Comparison of ENCODE assay signal across 13 cellular contexts in the genomic region with DNA sequence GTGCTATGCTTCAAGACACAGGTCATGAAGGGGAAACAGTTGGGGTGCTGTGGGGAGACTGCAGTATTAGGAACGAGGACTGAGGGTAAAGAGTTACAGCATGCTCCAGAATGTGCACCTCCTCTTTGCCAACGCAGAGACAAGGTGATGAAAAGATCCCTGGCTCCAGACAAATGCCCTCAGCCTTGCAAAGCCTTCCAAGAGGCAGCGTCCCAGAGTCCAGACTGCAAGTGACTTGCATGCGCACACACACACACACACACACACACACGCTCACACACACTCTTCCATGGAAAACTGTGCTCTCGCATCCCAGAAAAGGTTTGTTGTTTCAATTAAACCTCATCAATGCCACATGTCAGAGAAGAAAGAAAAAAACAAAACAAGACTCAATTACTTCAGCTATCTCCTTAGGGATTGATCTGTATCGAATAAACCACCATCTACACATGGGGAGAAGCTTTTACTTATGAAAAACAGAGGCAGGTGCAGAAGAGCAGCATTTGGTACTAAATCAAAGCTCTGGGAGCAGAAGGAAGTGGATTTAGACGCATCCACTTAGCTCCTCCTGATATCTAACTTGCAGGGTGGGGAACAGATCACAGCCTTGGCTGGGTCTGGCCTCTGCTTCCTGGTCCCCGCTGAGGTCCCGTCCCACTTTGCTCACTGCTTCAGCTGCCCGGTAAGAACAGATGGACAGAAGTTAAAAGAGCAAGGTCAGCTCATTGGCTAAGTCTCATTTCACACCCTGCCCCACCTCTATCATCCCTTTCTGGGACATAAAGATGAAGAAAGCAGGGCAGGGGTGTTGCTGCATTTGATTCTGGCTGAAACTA.
A peak's percentile ranks its signal among the peaks of the same experiment; 100 is the strongest.
DNase-seq lines count a peak whose midpoint lies in the region; ATAC-seq and TF ChIP-seq lines count a peak whose summit lies in the region.
"Had no signal": no experiment of that assay in that cellular context is flagged by ENCODE, and none has a peak within 500 bp of the region (broad histone marks: within the 10 kb centered on the region; RNA-seq: fewer than 3 reads in every experiment).

No MANE protein-coding gene starts in this region.

- H3K27ac Mint-ChIP-seq in MCF 10A (ENCODE audit: low read depth, unreplicated experiment) = no peak overlapping the region
- H3K27ac Mint-ChIP-seq in chondrocyte (ENCODE audit: unreplicated experiment) = no peak overlapping the region
- no peak overlapping the region for H3K27ac Mint-ChIP-seq in stimulated activated memory B cell treated with anti-CD40 and anti-IgM and Interleukin-4, amounts not matched to agents 10 μg/mL and 1 μg/mL and 100 μg/mL, for 72 hours
- H3K27ac Mint-ChIP-seq: naive thymus-derived CD4-positive, alpha-beta T cell had no signal

- H3K4me1 ChIP-seq in mammary epithelial cell (ENCODE audit: insufficient read depth, low read length) (peaks cover 9% of the 10 kb centered on the region), fibroblast of lung (ENCODE audit: control insufficient read depth, extremely low read depth, insufficient read depth, low read length) (no peaks in the 10 kb centered on the region), lower lobe of right lung (peaks cover 7% of the 10 kb centered on the region), vagina (peaks cover 10% of the 10 kb centered on the region)

- H3K27ac ChIP-seq in mammary epithelial cell (ENCODE audit: insufficient read depth, low read depth, low read length) = no peak overlapping the region
- H3K27ac ChIP-seq in fibroblast of lung (ENCODE audit: insufficient read depth, low read length) = no peak overlapping the region
- no peak overlapping the region for H3K27ac ChIP-seq in lower lobe of right lung
- H3K27ac ChIP-seq in vagina = peak overlapping the region; percentile 39

- dilution Hi-C loops in mammary epithelial cell (cut with HindIII; ENCODE audit: low sequenced_read_pairs) = no loop called here

- H3K4me3 Mint-ChIP-seq in MCF 10A (ENCODE audit: unreplicated experiment) = peak overlapping the region; percentile 48
- H3K4me3 Mint-ChIP-seq in chondrocyte (ENCODE audit: unreplicated experiment) = no peak overlapping the region
- no peak overlapping the region for H3K4me3 Mint-ChIP-seq in stimulated activated memory B cell treated with anti-CD40 and anti-IgM and Interleukin-4, amounts not matched to agents 10 μg/mL and 1 μg/mL and 100 μg/mL, for 72 hours
- H3K4me3 Mint-ChIP-seq: naive thymus-derived CD4-positive, alpha-beta T cell had no signal

- DNase-seq in MCF 10A (ENCODE audit: unreplicated experiment) = no peak
- DNase-seq in mammary epithelial cell = no peak
- DNase-seq in fibroblast of lung (ENCODE audit: low read depth in 2 of 2) = no peak
- DNase-seq in lower lobe of right lung = no peak
- no peak for DNase-seq in vagina (ENCODE audit: extremely low spot score in 2 of 2)
- no peak for DNase-seq in chondrocyte (ENCODE audit: low spot score)
- DNase-seq: activated gamma-delta T cell; naive thymus-derived CD4-positive, alpha-beta T cell; NCI-H226; stimulated activated CD4-positive, alpha-beta T cell treated with anti-CD3 and anti-CD28 coated beads, Interleukin-2, amount 100 ng/mL, for 24 hours; uterus had no signal

- no peaks in the 10 kb centered on the region for H3K27me3 Mint-ChIP-seq in MCF 10A (ENCODE audit: insufficient read depth, unreplicated experiment)
- peaks cover 5% of the 10 kb centered on the region for H3K27me3 Mint-ChIP-seq in chondrocyte (ENCODE audit: low read depth)
- peaks cover 10% of the 10 kb centered on the region for H3K27me3 Mint-ChIP-seq in stimulated activated memory B cell treated with anti-CD40 and anti-IgM and Interleukin-4, amounts not matched to agents 10 μg/mL and 1 μg/mL and 100 μg/mL, for 72 hours

- no peak overlapping the region for H2AFZ ChIP-seq in mammary epithelial cell (ENCODE audit: low read depth, low read length)
- H2AFZ ChIP-seq in fibroblast of lung (ENCODE audit: low read length) = peak overlapping the region; percentile 24

- no peaks in the 10 kb centered on the region for H3K36me3 ChIP-seq in mammary epithelial cell (ENCODE audit: insufficient read depth, low read length)
- no peaks in the 10 kb centered on the region for H3K36me3 ChIP-seq in fibroblast of lung (ENCODE audit: control insufficient read depth, insufficient read depth, low read length)
- no peaks in the 10 kb centered on the region for H3K36me3 ChIP-seq in lower lobe of right lung
- H3K36me3 ChIP-seq in vagina = no peaks in the 10 kb centered on the region
- H3K36me3 ChIP-seq: uterus had no signal

- intact Hi-C loops in MCF 10A (cut with micrococcal nuclease) (loop anchor here (5.0 to 10.0 kb wide), 2 partner anchors 132 to 151 kb away; no protein-coding TSS in a partner anchor), mammary epithelial cell (cut with micrococcal nuclease) (no loop called here), lower lobe of right lung (cut with DNase I) (no loop called here), vagina (cut with DNase I) (no loop called here)

- no peak overlapping the region for H3K4me3 ChIP-seq in mammary epithelial cell (replicated peaks in 1 of 3; ENCODE audit: insufficient read depth in 1 of 3, low read depth in 2 of 3, low read length in 3 of 3)
- H3K4me3 ChIP-seq in fibroblast of lung (replicated peaks in 1 of 4; ENCODE audit: control extremely low read depth in 1 of 4, insufficient read depth in 1 of 4, low read depth in 3 of 4, low read length in 4 of 4) = peak overlapping the region; percentile 36 to 68 (median 45)
- H3K4me3 ChIP-seq in lower lobe of right lung = peak overlapping the region; percentile 35
- peak overlapping the region in 1 of 2 donors; percentile 29 for H3K4me3 ChIP-seq in vagina
- H3K4me3 ChIP-seq: uterus had no signal

- H3K27me3 ChIP-seq in mammary epithelial cell (ENCODE audit: insufficient read depth, low read length) = no peaks in the 10 kb centered on the region
- no peaks in the 10 kb centered on the region for H3K27me3 ChIP-seq in fibroblast of lung (ENCODE audit: control insufficient read depth, insufficient read depth, low read length)
- no peaks in the 10 kb centered on the region for H3K27me3 ChIP-seq in lower lobe of right lung (ENCODE audit: low read depth)
- H3K27me3 ChIP-seq in vagina = no peaks in the 10 kb centered on the region
- H3K27me3 ChIP-seq: uterus had no signal

- peaks cover 21% of the 10 kb centered on the region for H3K36me3 Mint-ChIP-seq in MCF 10A (ENCODE audit: insufficient read depth, unreplicated experiment)
- no peaks in the 10 kb centered on the region for H3K36me3 Mint-ChIP-seq in chondrocyte (ENCODE audit: low read depth)
- no peaks in the 10 kb centered on the region for H3K36me3 Mint-ChIP-seq in stimulated activated memory B cell treated with anti-CD40 and anti-IgM and Interleukin-4, amounts not matched to agents 10 μg/mL and 1 μg/mL and 100 μg/mL, for 72 hours
- H3K36me3 Mint-ChIP-seq: naive thymus-derived CD4-positive, alpha-beta T cell had no signal

- no peak overlapping the region for H3K9ac ChIP-seq in mammary epithelial cell (ENCODE audit: insufficient read depth, low read length)
- no peak overlapping the region for H3K9ac ChIP-seq in fibroblast of lung (ENCODE audit: insufficient read depth, low read length)

- no peaks in the 10 kb centered on the region for H3K9me3 ChIP-seq in mammary epithelial cell (replicated peaks; ENCODE audit: insufficient read depth, low read length)
- no peaks in the 10 kb centered on the region for H3K9me3 ChIP-seq in fibroblast of lung (ENCODE audit: control insufficient read depth, insufficient read depth, low read depth, low read length)
- H3K9me3 ChIP-seq in lower lobe of right lung = no peaks in the 10 kb centered on the region
- no peaks in the 10 kb centered on the region for H3K9me3 ChIP-seq in vagina
- H3K9me3 ChIP-seq: uterus had no signal

- H3K4me1 Mint-ChIP-seq in MCF 10A (ENCODE audit: insufficient read depth, unreplicated experiment) (peaks cover 35% of the 10 kb centered on the region), chondrocyte (ENCODE audit: low read depth) (peaks cover 6% of the 10 kb centered on the region)
- H3K4me1 Mint-ChIP-seq in stimulated activated memory B cell treated with anti-CD40 and anti-IgM and Interleukin-4, amounts not matched to agents 10 μg/mL and 1 μg/mL and 100 μg/mL, for 72 hours = no peaks in the 10 kb centered on the region
- H3K4me1 Mint-ChIP-seq: naive thymus-derived CD4-positive, alpha-beta T cell had no signal

- 85% methylated on average over 6 of the region's 11 CpGs for WGBS in mammary epithelial cell (ENCODE audit: low coverage, missing lambda C conversion rate)

- H3K4me2 ChIP-seq in mammary epithelial cell (ENCODE audit: insufficient read depth, low read depth, low read length) = no peak overlapping the region
- H3K4me2 ChIP-seq in fibroblast of lung (ENCODE audit: extremely low read depth, insufficient read depth, low read length) = peak overlapping the region; percentile 70

- peaks cover 7% of the 10 kb centered on the region for H3K9me3 Mint-ChIP-seq in MCF 10A (ENCODE audit: unreplicated experiment)
- peaks cover 7% of the 10 kb centered on the region for H3K9me3 Mint-ChIP-seq in chondrocyte (ENCODE audit: low read depth)
- H3K9me3 Mint-ChIP-seq in stimulated activated memory B cell treated with anti-CD40 and anti-IgM and Interleukin-4, amounts not matched to agents 10 μg/mL and 1 μg/mL and 100 μg/mL, for 72 hours = peaks cover 10% of the 10 kb centered on the region

- TF ChIP-seq POLR2A in vagina (IDR thresholded peaks at IDR 0.05) = no peak

- no peak for ATAC-seq in lower lobe of right lung
- ATAC-seq in GM21723 (IDR thresholded peaks at IDR 0.05; ENCODE audit: unreplicated experiment) = no peak
- ATAC-seq in stimulated activated memory B cell treated with anti-CD40 and anti-IgM and Interleukin-4, amounts not matched to agents 10 μg/mL and 1 μg/mL and 100 μg/mL, for 72 hours = no peak
- ATAC-seq: naive thymus-derived CD4-positive, alpha-beta T cell had no signal

- CTCF ChIA-PET in MCF 10A (lab: Yijun Ruan, JAX) (interaction anchor here (0.7 kb wide), 1 partner anchor 522 kb away, joined by 3 read pairs; no protein-coding TSS in a partner anchor), mammary epithelial cell (lab: Charles Lee; ENCODE audit: low non-redundant PET) (no interaction called here)

- H4K20me1 ChIP-seq in mammary epithelial cell (ENCODE audit: insufficient read depth, low read length) (no peaks in the 10 kb centered on the region), fibroblast of lung (ENCODE audit: control insufficient read depth, extremely low read depth, insufficient read depth, low read length) (no peaks in the 10 kb centered on the region)

- in situ Hi-C loops in mammary epithelial cell (cut with MboI; ENCODE audit: low sequenced_read_pairs in 2 of 2) = no loop called here

- BruUV-seq in MCF 10A (replicated peaks; lab: Mats Ljungman, UMichigan) = no TSS peak
- no TSS peak for BruUV-seq in mammary epithelial cell (replicated peaks; lab: Mats Ljungman, UMichigan)

- TF ChIP-seq CTCF in MCF 10A (IDR thresholded peaks at IDR 0.05; ENCODE audit: unreplicated experiment) (no peak), mammary epithelial cell (conservative IDR thresholded peaks at IDR 0.05 in 1 of 2, IDR thresholded peaks at IDR 0.05 in 1 of 2; ENCODE audit: extremely low read depth in 1 of 2, insufficient read depth in 1 of 2, low read depth in 1 of 2, low read length in 2 of 2) (no peak), fibroblast of lung (conservative IDR thresholded peaks at IDR 0.05 in 1 of 2, IDR thresholded peaks at IDR 0.05 in 1 of 2; ENCODE audit: low read depth in 1 of 2, low read length in 2 of 2) (no peak), lower lobe of right lung (IDR thresholded peaks at IDR 0.05) (no peak), vagina (IDR thresholded peaks at IDR 0.05) (no peak), chondrocyte (IDR thresholded peaks at IDR 0.05) (no peak)

- POLR2A ChIA-PET in MCF 10A (lab: Yijun Ruan, JAX) = interaction anchor here (0.6 to 4.6 kb wide), 5 partner anchors 9 to 686 kb away, joined by 3 to 43 read pairs (median 3); no protein-coding TSS in a partner anchor

- H3K79me2 ChIP-seq in mammary epithelial cell (ENCODE audit: insufficient read depth, low read length) = no peaks in the 10 kb centered on the region
- peaks cover 14% of the 10 kb centered on the region for H3K79me2 ChIP-seq in fibroblast of lung (ENCODE audit: control insufficient read depth, insufficient read depth, low read length)

Comparison
In these comparisons a context has a peak if more than half of its experiments do, and no peak if none do; other contexts are left out.
1. H3K4me3 ChIP-seq: peak in fibroblast of lung (4 of 4) and lower lobe of right lung (single experiment); none in mammary epithelial cell (0 of 3).